In genomic region chr19:43423779-43424178, GRCh38 we compare ENCODE assay signal across 4 cellular contexts. TPM values are rescaled to one million over a fixed set of nuclear protein-coding genes. Genes with fewer than 3 reads are reported as not detected.
"Had no signal": no experiment of that assay in that cellular context is flagged by ENCODE, and none has a peak within 500 bp of the region (broad histone marks: within the 10 kb centered on the region; RNA-seq: fewer than 3 reads in every experiment).

No MANE protein-coding gene starts in this region.

- H3K4me3 ChIP-seq: GM12878 had no signal

- ATAC-seq: GM12878 had no signal

- DNase-seq: GDM1, GF-D8 had no signal

RNA-seq across cellular contexts. Expression of gene TEX101, which starts 9.1 kb away (rescaled TPM):
- total RNA-seq: GM12878 had no signal
- polyA plus RNA-seq: GM12878 had no signal

RNA-seq across cellular contexts. Expression of gene LYPD3, which starts 41.6 kb away (rescaled TPM):
- total RNA-seq: G401 had no signal
